25 cellular contexts compared by ENCODE assay signal in genomic region chr18:31548825-31549224, GRCh38. TPM values are rescaled to one million over a fixed set of nuclear protein-coding genes. Genes with fewer than 3 reads are reported as not detected.
"Had no signal": no experiment of that assay in that cellular context is flagged by ENCODE, and none has a peak within 500 bp of the region (broad histone marks: within the 10 kb centered on the region; RNA-seq: fewer than 3 reads in every experiment).

No MANE protein-coding gene starts in this region.

- H3K9me3 Mint-ChIP-seq: dendritic cell treated with granulocyte-macrophage colony-stimulating factor and Interleukin-4, amounts not matched to agents 40 ng/mL and 50 ng/mL, for 4 days; effector memory CD8-positive, alpha-beta T cell; naive B cell; nephron; type B pancreatic cell had no signal

- DNase-seq: effector memory CD8-positive, alpha-beta T cell; esophagus squamous epithelium; foreskin fibroblast; glutamatergic neuron; left ventricle myocardium superior; mesenchymal stem cell; midbrain; naive B cell; posterior cingulate gyrus; sigmoid colon; stimulated activated CD4-positive, alpha-beta T cell treated with anti-CD3 and anti-CD28 coated beads, Interleukin-12 subunit alpha, Interleukin-12 subunit beta, amount 100 ng/mL, for 4 hours; stimulated activated naive CD4-positive, alpha-beta T cell treated with Interleukin-2 at 50 U/mL for 16 hours; uterus had no signal

- H3K4me3 ChIP-seq: esophagus squamous epithelium, gastroesophageal sphincter, lung, right atrium auricular region, sigmoid colon, skin epidermis, uterus had no signal

- H3K36me3 ChIP-seq: gastroesophageal sphincter, neutrophil, sigmoid colon, uterus had no signal

- H3K27me3 ChIP-seq: esophagus squamous epithelium, gastroesophageal sphincter, neutrophil, right atrium auricular region, sigmoid colon, uterus had no signal

- H3K27ac Mint-ChIP-seq: dendritic cell treated with granulocyte-macrophage colony-stimulating factor and Interleukin-4, amounts not matched to agents 40 ng/mL and 50 ng/mL, for 4 days; effector memory CD8-positive, alpha-beta T cell; naive B cell; nephron; type B pancreatic cell had no signal

- H3K27ac ChIP-seq: esophagus squamous epithelium, gastroesophageal sphincter, neutrophil, right atrium auricular region, sigmoid colon, skin epidermis, uterus had no signal

- H3K4me3 Mint-ChIP-seq: dendritic cell treated with granulocyte-macrophage colony-stimulating factor and Interleukin-4, amounts not matched to agents 40 ng/mL and 50 ng/mL, for 4 days; effector memory CD8-positive, alpha-beta T cell; naive B cell; nephron; type B pancreatic cell had no signal

- H3K9me3 ChIP-seq: esophagus squamous epithelium, gastroesophageal sphincter, neutrophil, right atrium auricular region, sigmoid colon, uterus had no signal

- H3K4me1 Mint-ChIP-seq: naive B cell, nephron had no signal

- H3K4me1 ChIP-seq: esophagus squamous epithelium, gastroesophageal sphincter, right atrium auricular region, sigmoid colon, uterus had no signal

- H3K27me3 Mint-ChIP-seq: dendritic cell treated with granulocyte-macrophage colony-stimulating factor and Interleukin-4, amounts not matched to agents 40 ng/mL and 50 ng/mL, for 4 days; type B pancreatic cell had no signal

- ATAC-seq: effector memory CD8-positive, alpha-beta T cell; gastroesophageal sphincter; left ventricle myocardium superior had no signal

- H3K36me3 Mint-ChIP-seq: naive B cell had no signal

RNA-seq across cellular contexts. Expression of gene TTR, which starts 42.9 kb away (rescaled TPM):
- total RNA-seq: epithelial cell of proximal tubule, esophagus squamous epithelium, gastroesophageal sphincter, left ventricle myocardium superior, osteoblast, pulmonary artery endothelial cell, right atrium auricular region, uterus had no signal
- polyA plus RNA-seq: keratinocyte had no signal
